Comparison of ENCODE assay signal across 9 cellular contexts in genomic region chr5:16776611-16777251, GRCh38.
DNase-seq lines count a peak whose midpoint lies in the region; ATAC-seq, FAIRE-seq and TF ChIP-seq lines count a peak whose summit lies in the region.
"Had no signal": no experiment of that assay in that cellular context is flagged by ENCODE, and none has a peak within 500 bp of the region (broad histone marks: within the 10 kb centered on the region; RNA-seq: fewer than 3 reads in every experiment).

No MANE protein-coding gene starts in this region.

- peak; percentile 27 for FAIRE-seq in H54 (lab: Jason Lieb, UNC)

- no peaks in the 10 kb centered on the region for H3K27me3 ChIP-seq in esophagus muscularis mucosa

- H3K27ac Mint-ChIP-seq in stimulated activated naive CD8-positive, alpha-beta T cell treated with anti-CD3 and anti-CD28 coated beads, Interleukin-15, amount 100 ng/mL, for 72 hours: no peak overlapping the region
- H3K27ac Mint-ChIP-seq: immature natural killer cell had no signal

- H3K9me3 ChIP-seq in esophagus muscularis mucosa: no peaks in the 10 kb centered on the region

- H3K4me1 Mint-ChIP-seq in stimulated activated naive CD8-positive, alpha-beta T cell treated with anti-CD3 and anti-CD28 coated beads, Interleukin-15, amount 100 ng/mL, for 72 hours: no peaks in the 10 kb centered on the region
- H3K4me1 Mint-ChIP-seq: immature natural killer cell had no signal

- no peak overlapping the region for H3K27ac ChIP-seq in esophagus muscularis mucosa (replicated peaks in 1 of 4)

- TF ChIP-seq EP300 in esophagus muscularis mucosa (IDR thresholded peaks at IDR 0.05): no peak

- 74% methylated on average over 10 of the region's 10 CpGs for WGBS in esophagus muscularis mucosa

- DNase-seq in H54 (ENCODE audit: insufficient read length, low spot score) (no peak), NCI-H524 (lab: John Stamatoyannopoulos, UW) (peak; percentile 20 to 76), esophagus muscularis mucosa (ENCODE audit: extremely low spot score) (no peak), pons (ENCODE audit: low spot score) (peak; percentile 43), NCI-H446 treated with DMSO at 0.1 percent for 48 hours (lab: John Stamatoyannopoulos, UW) (no peak), kidney glomerular epithelial cell (lab: John Stamatoyannopoulos, UW) (no peak), HPDE6-E6E7 (ENCODE audit: extremely low spot score) (no peak)
- no peak for DNase-seq in stimulated activated naive CD8-positive, alpha-beta T cell treated with anti-CD3 and anti-CD28 coated beads, Interleukin-15, amount 100 ng/mL, for 72 hours
- DNase-seq: immature natural killer cell had no signal

- TF ChIP-seq POLR2A in H54 (IDR thresholded peaks at IDR 0.05; ENCODE audit: low read depth, low read length) (no peak), esophagus muscularis mucosa (IDR thresholded peaks at IDR 0.05; ENCODE audit: low read depth) (no peak)

- no peaks in the 10 kb centered on the region for H3K9me3 Mint-ChIP-seq in stimulated activated naive CD8-positive, alpha-beta T cell treated with anti-CD3 and anti-CD28 coated beads, Interleukin-15, amount 100 ng/mL, for 72 hours

- H3K4me3 Mint-ChIP-seq in stimulated activated naive CD8-positive, alpha-beta T cell treated with anti-CD3 and anti-CD28 coated beads, Interleukin-15, amount 100 ng/mL, for 72 hours: no peak overlapping the region
- H3K4me3 Mint-ChIP-seq: immature natural killer cell had no signal

- peaks cover 0 to 4% (median 0%) of the 10 kb centered on the region in 4 donors for H3K4me1 ChIP-seq in esophagus muscularis mucosa

- TF ChIP-seq CTCF in esophagus muscularis mucosa (IDR thresholded peaks at IDR 0.05): peak in 2 of 3 experiments; percentile 13 to 22

- no peaks in the 10 kb centered on the region for H3K27me3 Mint-ChIP-seq in stimulated activated naive CD8-positive, alpha-beta T cell treated with anti-CD3 and anti-CD28 coated beads, Interleukin-15, amount 100 ng/mL, for 72 hours

- no peak for ATAC-seq in stimulated activated naive CD8-positive, alpha-beta T cell treated with anti-CD3 and anti-CD28 coated beads, Interleukin-15, amount 100 ng/mL, for 72 hours

- H3K4me3 ChIP-seq in esophagus muscularis mucosa: no peak overlapping the region

- intact Hi-C loops in esophagus muscularis mucosa (cut with DNase I): no loop called here

- no peaks in the 10 kb centered on the region for H3K36me3 ChIP-seq in esophagus muscularis mucosa

Comparison
In these comparisons a context has a peak if more than half of its experiments do, and no peak if none do; other contexts are left out.
1. DNase-seq: peak in NCI-H524 (2 of 2) and pons (single experiment); none in H54 (single experiment), esophagus muscularis mucosa (single experiment), NCI-H446 treated with DMSO at 0.1 percent for 48 hours (single experiment), kidney glomerular epithelial cell (single experiment), stimulated activated naive CD8-positive, alpha-beta T cell treated with anti-CD3 and anti-CD28 coated beads, Interleukin-15, amount 100 ng/mL, for 72 hours (0 of 2) and HPDE6-E6E7 (single experiment).